In genomic region chr10:29730461-29730860, GRCh38 we compare ENCODE assay signal across 21 cellular contexts.
DNase-seq lines count a peak whose midpoint lies in the region; ATAC-seq, FAIRE-seq and TF ChIP-seq lines count a peak whose summit lies in the region.
"Had no signal": no experiment of that assay in that cellular context is flagged by ENCODE, and none has a peak within 500 bp of the region (broad histone marks: within the 10 kb centered on the region; RNA-seq: fewer than 3 reads in every experiment).

No MANE protein-coding gene starts in this region.

- H4K20me1 ChIP-seq in astrocyte (ENCODE audit: insufficient read depth, low read length) = peaks cover 80% of the 10 kb centered on the region
- H4K20me1 ChIP-seq in keratinocyte (ENCODE audit: control insufficient read depth, extremely low read depth, insufficient read depth, low read length) = peaks cover 3% of the 10 kb centered on the region

- H3K4me3 Mint-ChIP-seq in astrocyte (ENCODE audit: unreplicated experiment) = no peak overlapping the region
- no peak overlapping the region for H3K4me3 Mint-ChIP-seq in activated naive CD8-positive, alpha-beta T cell treated with anti-CD3 and anti-CD28 coated beads, Interleukin-2, amount 50 U/mL, for 24 hours
- H3K4me3 Mint-ChIP-seq: activated CD8-positive, alpha-beta T cell treated with anti-CD3 and anti-CD28 coated beads for 36 hours; CD4-positive, alpha-beta memory T cell; dendritic cell treated with granulocyte-macrophage colony-stimulating factor and Interleukin-4, amounts not matched to agents 40 ng/mL and 50 ng/mL, for 4 days had no signal

- H2AFZ ChIP-seq in astrocyte (ENCODE audit: low read depth, low read length) (no peak overlapping the region), keratinocyte (ENCODE audit: control insufficient read depth, low read length) (no peak overlapping the region)

- dilution Hi-C loops in keratinocyte (cut with MboI; ENCODE audit: extremely low pct_ligation_motif_present, low sequenced_read_pairs) = no loop called here

- H3K79me2 ChIP-seq in astrocyte (ENCODE audit: insufficient read depth, low read length) (peaks cover 94% of the 10 kb centered on the region), keratinocyte (ENCODE audit: control insufficient read depth, insufficient read depth, low read length) (peaks cover 92% of the 10 kb centered on the region)

- no peak overlapping the region for H3K27ac Mint-ChIP-seq in astrocyte (ENCODE audit: unreplicated experiment)
- no peak overlapping the region for H3K27ac Mint-ChIP-seq in activated naive CD8-positive, alpha-beta T cell treated with anti-CD3 and anti-CD28 coated beads, Interleukin-2, amount 50 U/mL, for 24 hours
- H3K27ac Mint-ChIP-seq: activated CD8-positive, alpha-beta T cell treated with anti-CD3 and anti-CD28 coated beads for 36 hours; dendritic cell treated with granulocyte-macrophage colony-stimulating factor and Interleukin-4, amounts not matched to agents 40 ng/mL and 50 ng/mL, for 4 days had no signal

- no peaks in the 10 kb centered on the region for H3K27me3 ChIP-seq in astrocyte (ENCODE audit: insufficient read depth, low read length)
- H3K27me3 ChIP-seq in keratinocyte (ENCODE audit: control insufficient read depth, extremely low read depth, insufficient read depth, low read length) = no peaks in the 10 kb centered on the region
- no peaks in the 10 kb centered on the region for H3K27me3 ChIP-seq in rectal smooth muscle tissue (ENCODE audit: control insufficient read depth, insufficient read depth, low read length)
- H3K27me3 ChIP-seq: pancreas had no signal

- ATAC-seq in activated naive CD8-positive, alpha-beta T cell treated with anti-CD3 and anti-CD28 coated beads, Interleukin-2, amount 50 U/mL, for 24 hours = no peak
- ATAC-seq: activated CD4-positive, CD25-positive, alpha-beta regulatory T cell treated with anti-CD3 and anti-CD28 coated beads, Interleukin-2, amount 50 U/mL, for 24 hours; activated CD8-positive, alpha-beta T cell treated with anti-CD3 and anti-CD28 coated beads for 36 hours; GM12878; pancreas had no signal

- DNase-seq in astrocyte (ENCODE audit: low read depth) (no peak), keratinocyte (ENCODE audit: low read depth, low spot score) (no peak), CD1c-positive myeloid dendritic cell (ENCODE audit: extremely low spot score) (no peak), kidney tubule cell (ENCODE audit: low spot score) (no peak), mucosa of gallbladder (ENCODE audit: low spot score) (no peak)
- no peak for DNase-seq in activated naive CD8-positive, alpha-beta T cell treated with anti-CD3 and anti-CD28 coated beads, Interleukin-2, amount 50 U/mL, for 24 hours
- DNase-seq: activated CD8-positive, alpha-beta T cell treated with anti-CD3 and anti-CD28 coated beads for 36 hours; activated T-cell treated with anti-CD3 and anti-CD28 coated beads for 4 hours; amygdala; caudate nucleus; CD4-positive, alpha-beta memory T cell; DMS153; foreskin fibroblast; Karpas-422; NCI-H446 treated with DMSO at 0.1 percent for 48 hours; pancreas; SIG-M5 had no signal

- no peak for FAIRE-seq in astrocyte (lab: Jason Lieb, UNC)
- peak; percentile 44 for FAIRE-seq in keratinocyte (lab: Jason Lieb, UNC)
- FAIRE-seq: GM12878 had no signal

- TF ChIP-seq CTCF in astrocyte (IDR thresholded peaks at IDR 0.05; ENCODE audit: insufficient read depth, low read depth, low read length) = no peak
- no peak for TF ChIP-seq CTCF in keratinocyte (optimal IDR thresholded peaks at IDR 0.05 in 1 of 3, IDR thresholded peaks at IDR 0.05 in 1 of 3, conservative IDR thresholded peaks at IDR 0.05 in 1 of 3; ENCODE audit: extremely low read depth in 1 of 3, insufficient read depth in 2 of 3, low read length in 3 of 3)

- H3K4me1 ChIP-seq in astrocyte (ENCODE audit: insufficient read depth, low read length) = peaks cover 26% of the 10 kb centered on the region
- peaks cover 17% of the 10 kb centered on the region for H3K4me1 ChIP-seq in keratinocyte (ENCODE audit: control insufficient read depth, extremely low read depth, insufficient read depth, low read length)
- H3K4me1 ChIP-seq in rectal smooth muscle tissue (ENCODE audit: control insufficient read depth, insufficient read depth, low read length) = peaks cover 35% of the 10 kb centered on the region

- peaks cover 2% of the 10 kb centered on the region for H3K9me3 Mint-ChIP-seq in astrocyte (ENCODE audit: unreplicated experiment)
- H3K9me3 Mint-ChIP-seq in activated naive CD8-positive, alpha-beta T cell treated with anti-CD3 and anti-CD28 coated beads, Interleukin-2, amount 50 U/mL, for 24 hours = no peaks in the 10 kb centered on the region
- H3K9me3 Mint-ChIP-seq: activated CD8-positive, alpha-beta T cell treated with anti-CD3 and anti-CD28 coated beads for 36 hours; CD4-positive, alpha-beta memory T cell; dendritic cell treated with granulocyte-macrophage colony-stimulating factor and Interleukin-4, amounts not matched to agents 40 ng/mL and 50 ng/mL, for 4 days had no signal

- H3K27ac ChIP-seq in astrocyte (ENCODE audit: low read depth, low read length) (no peak overlapping the region), keratinocyte (ENCODE audit: control insufficient read depth, insufficient read depth, low read length) (no peak overlapping the region), rectal smooth muscle tissue (ENCODE audit: low read depth, low read length) (peak overlapping the region; percentile 86)
- H3K27ac ChIP-seq: pancreas had no signal

- H3K4me1 Mint-ChIP-seq in astrocyte (ENCODE audit: low read depth, unreplicated experiment) = peaks cover 33% of the 10 kb centered on the region
- H3K4me1 Mint-ChIP-seq in activated naive CD8-positive, alpha-beta T cell treated with anti-CD3 and anti-CD28 coated beads, Interleukin-2, amount 50 U/mL, for 24 hours = peaks cover 29% of the 10 kb centered on the region

- no peaks in the 10 kb centered on the region for H3K36me3 ChIP-seq in astrocyte (ENCODE audit: insufficient read depth, low read length)
- H3K36me3 ChIP-seq in keratinocyte (ENCODE audit: control insufficient read depth in 2 of 2, extremely low read depth in 1 of 2, insufficient read depth in 2 of 2, low read length in 2 of 2) = peaks cover 0 to 6% of the 10 kb centered on the region in 2 experiments
- H3K36me3 ChIP-seq in rectal smooth muscle tissue (ENCODE audit: control insufficient read depth, insufficient read depth, low read length) = no peaks in the 10 kb centered on the region
- H3K36me3 ChIP-seq: pancreas had no signal

- no peak overlapping the region for H3K9ac ChIP-seq in astrocyte (ENCODE audit: low read length)
- no peak overlapping the region for H3K9ac ChIP-seq in keratinocyte (ENCODE audit: control insufficient read depth, extremely low read depth, insufficient read depth, low read length)
- H3K9ac ChIP-seq in rectal smooth muscle tissue (ENCODE audit: low read length) = no peak overlapping the region

- H3K9me3 ChIP-seq in astrocyte (ENCODE audit: insufficient read depth, low read depth, low read length) = no peaks in the 10 kb centered on the region
- H3K9me3 ChIP-seq in keratinocyte (ENCODE audit: control insufficient read depth, low read depth, low read length) = no peaks in the 10 kb centered on the region
- H3K9me3 ChIP-seq: pancreas had no signal

- H3K9me1 ChIP-seq in keratinocyte (ENCODE audit: control insufficient read depth, extremely low read depth, insufficient read depth, low read length) = no peaks in the 10 kb centered on the region

- no peaks in the 10 kb centered on the region for H3K27me3 Mint-ChIP-seq in astrocyte (ENCODE audit: low read depth, unreplicated experiment)
- no peaks in the 10 kb centered on the region for H3K27me3 Mint-ChIP-seq in activated naive CD8-positive, alpha-beta T cell treated with anti-CD3 and anti-CD28 coated beads, Interleukin-2, amount 50 U/mL, for 24 hours
- H3K27me3 Mint-ChIP-seq: activated CD8-positive, alpha-beta T cell treated with anti-CD3 and anti-CD28 coated beads for 36 hours; CD4-positive, alpha-beta memory T cell; dendritic cell treated with granulocyte-macrophage colony-stimulating factor and Interleukin-4, amounts not matched to agents 40 ng/mL and 50 ng/mL, for 4 days had no signal

- no peak overlapping the region for H3K4me3 ChIP-seq in astrocyte (ENCODE audit: insufficient read depth, low read depth, low read length)
- H3K4me3 ChIP-seq in keratinocyte (ENCODE audit: control insufficient read depth in 2 of 3, extremely low read depth in 1 of 3, insufficient read depth in 2 of 3, low read depth in 1 of 3, low read length in 3 of 3) = no peak overlapping the region
- H3K4me3 ChIP-seq in rectal smooth muscle tissue (ENCODE audit: low read length) = no peak overlapping the region
- H3K4me3 ChIP-seq: GM12878, pancreas had no signal

- H3K4me2 ChIP-seq in astrocyte (ENCODE audit: low read length) (peak overlapping the region; percentile 78), keratinocyte (ENCODE audit: control insufficient read depth, extremely low read depth, insufficient read depth, low read depth, low read length) (no peak overlapping the region)

- H3K36me3 Mint-ChIP-seq in astrocyte (ENCODE audit: low read depth, unreplicated experiment) = peaks cover 8% of the 10 kb centered on the region
- peaks cover 3% of the 10 kb centered on the region for H3K36me3 Mint-ChIP-seq in activated naive CD8-positive, alpha-beta T cell treated with anti-CD3 and anti-CD28 coated beads, Interleukin-2, amount 50 U/mL, for 24 hours (ENCODE audit: low read depth)
